Comparison of ENCODE assay signal across 8 cellular contexts in genomic region chr19:2327773-2328400, GRCh38. TPM values are rescaled to one million over a fixed set of nuclear protein-coding genes. Genes with fewer than 3 reads are reported as not detected.
A peak's percentile ranks its signal among the peaks of the same experiment; 100 is the strongest.
DNase-seq lines count a peak whose midpoint lies in the region; ATAC-seq, FAIRE-seq and TF ChIP-seq lines count a peak whose summit lies in the region.

No MANE protein-coding gene starts in this region.

- H3K36me3 ChIP-seq in iPS-15b (ENCODE audit: control insufficient read depth, insufficient read depth, low read length) (peaks cover 17% of the 10 kb centered on the region), small intestine (ENCODE audit: control insufficient read depth in 2 of 2, insufficient read depth in 2 of 2, low read length in 2 of 2) (peaks cover 3 to 8% of the 10 kb centered on the region in 2 donors)

- peak; percentile 93 for DNase-seq in Jurkat, Clone E6-1 (ENCODE audit: low read depth, low spot score)
- peak; percentile 80 for DNase-seq in SKM-1 treated with dmso at 0.1 percent for 144 hours (lab: John Stamatoyannopoulos, UW; ENCODE audit: unreplicated experiment)
- DNase-seq in astrocyte of the spinal cord (ENCODE audit: low read depth, low spot score): peak; percentile 90
- DNase-seq in small intestine: peak; percentile 87

- TF ChIP-seq CTCF in astrocyte of the spinal cord (IDR thresholded peaks at IDR 0.05; ENCODE audit: low read depth, low read length): no peak

- H3K27me3 ChIP-seq in iPS-15b (ENCODE audit: control insufficient read depth, insufficient read depth, low read length) (no peaks in the 10 kb centered on the region), small intestine (ENCODE audit: control insufficient read depth in 2 of 2, insufficient read depth in 2 of 2, low read length in 2 of 2) (no peaks in the 10 kb centered on the region)

- peak overlapping the region; percentile 45 to 92 for H3K27ac ChIP-seq in small intestine (ENCODE audit: low read depth in 1 of 2, low read length in 1 of 2)

- peak overlapping the region; percentile 91 for H3K4me3 ChIP-seq in Jurkat, Clone E6-1 (ENCODE audit: low read length)
- H3K4me3 ChIP-seq in astrocyte of the spinal cord (ENCODE audit: low read depth, low read length) (peak overlapping the region; percentile 97), iPS-15b (ENCODE audit: low read depth, low read length) (peak overlapping the region; percentile 90), small intestine (ENCODE audit: low read depth in 1 of 2, low read length in 2 of 2) (peak overlapping the region; percentile 92 to 94)

- no peak for ATAC-seq in HG02852 (IDR thresholded peaks at IDR 0.05; ENCODE audit: unreplicated experiment)
- no peak for ATAC-seq in HG03097 (IDR thresholded peaks at IDR 0.05; ENCODE audit: low FRiP score, unreplicated experiment)

- H3K4me1 ChIP-seq in iPS-15b (ENCODE audit: control insufficient read depth, insufficient read depth, low read length) (peaks cover 10% of the 10 kb centered on the region), small intestine (ENCODE audit: control insufficient read depth in 2 of 2, insufficient read depth in 1 of 2, low read depth in 1 of 2, low read length in 1 of 2) (peaks cover 2 to 5% of the 10 kb centered on the region in 2 donors)

- 0 to 1% (median 1%) methylated on average over 18 of the region's 18 CpGs for WGBS in small intestine, 3 donors

- in situ Hi-C loops in astrocyte of the spinal cord (cut with HindIII; ENCODE audit: low sequenced_read_pairs): no loop called here

- peak; percentile 99 for FAIRE-seq in G401.6 (lab: Jason Lieb, UNC)
- no peak for FAIRE-seq in small intestine (lab: Jason Lieb, UNC)

- peak overlapping the region; percentile 89 for H3K9ac ChIP-seq in iPS-15b (ENCODE audit: low read depth, low read length)

- H3K9me3 ChIP-seq in iPS-15b (ENCODE audit: control insufficient read depth, insufficient read depth, low read length): no peaks in the 10 kb centered on the region
- no peaks in the 10 kb centered on the region for H3K9me3 ChIP-seq in small intestine (ENCODE audit: control insufficient read depth, low read depth)

RNA-seq across cellular contexts. Expression of gene LSM7, which starts 0.5 kb away (rescaled TPM):
- 369 TPM for polyA plus RNA-seq in Jurkat, Clone E6-1 (2012; ENCODE audit: insufficient read depth, insufficient read length)
- 100 to 1,000 TPM; 233 to 471 (median 333) TPM for polyA plus RNA-seq in small intestine

RNA-seq across cellular contexts. Expression of gene SPPL2B, which starts 0.6 kb away (rescaled TPM):
- polyA plus RNA-seq in Jurkat, Clone E6-1 (2012; ENCODE audit: insufficient read depth, insufficient read length): 108 TPM
- polyA plus RNA-seq in small intestine: 10 to 100 TPM; 69.3 to 82.6 (median 73.8) TPM

RNA-seq across cellular contexts. Expression of gene LINGO3, which starts 19.9 kb away (rescaled TPM):
- polyA plus RNA-seq in Jurkat, Clone E6-1 (2012; ENCODE audit: insufficient read depth, insufficient read length): not detected
- polyA plus RNA-seq in small intestine: under 1 TPM in 1 of 3 donors, not detected in 2; 0.13 TPM

RNA-seq across cellular contexts. Expression of gene TMPRSS9, which starts 32.2 kb away (rescaled TPM):
- 0.33 TPM for polyA plus RNA-seq in Jurkat, Clone E6-1 (2012; ENCODE audit: insufficient read depth, insufficient read length)
- polyA plus RNA-seq in small intestine: under 1 TPM in 1 of 3 donors, not detected in 2; 0.54 TPM

RNA-seq across cellular contexts. Expression of gene PEAK3, which starts 45.9 kb away (rescaled TPM):
- not detected for polyA plus RNA-seq in Jurkat, Clone E6-1 (2012; ENCODE audit: insufficient read depth, insufficient read length)
- polyA plus RNA-seq in small intestine: under 1 TPM in 2 of 3 donors, not detected in 1; 0.46 to 0.54 TPM
